Comparison of ENCODE assay signal across 9 cellular contexts in genomic region chr11:2886191-2886894, GRCh38. TPM values are rescaled to one million over a fixed set of nuclear protein-coding genes. Genes with fewer than 3 reads are reported as not detected.
DNase-seq lines count a peak whose midpoint lies in the region; ATAC-seq and TF ChIP-seq lines count a peak whose summit lies in the region.
"Had no signal": no experiment of that assay in that cellular context is flagged by ENCODE, and none has a peak within 500 bp of the region (broad histone marks: within the 10 kb centered on the region; RNA-seq: fewer than 3 reads in every experiment).

No MANE protein-coding gene starts in this region.

- peak overlapping the region; percentile 13 for H3K4me3 ChIP-seq in cardiac muscle cell

- H3K36me3 ChIP-seq in cardiac muscle cell: no peaks in the 10 kb centered on the region

- peak in 3 of 10 experiments; percentile 13 to 35 (median 18) for DNase-seq in CD4-positive, alpha-beta T cell
- DNase-seq in UCSD-AML1 (lab: John Stamatoyannopoulos, UW; ENCODE audit: unreplicated experiment): peak; percentile 39
- peak; percentile 57 to 85 for DNase-seq in cardiac muscle cell (ENCODE audit: low read depth in 1 of 2, low spot score in 1 of 2)
- peak; percentile 82 for DNase-seq in sciatic nerve (ENCODE audit: low spot score)
- no peak for DNase-seq in SKM-1 (lab: John Stamatoyannopoulos, UW; ENCODE audit: unreplicated experiment)
- no peak for DNase-seq in NK-92 treated with Interleukin-12 subunit alpha and Interleukin-12 subunit beta, amount 100 ng/mL, for 24 hours (lab: John Stamatoyannopoulos, UW)
- no peak for DNase-seq in stimulated activated CD4-positive, alpha-beta T cell treated with anti-CD3 and anti-CD28 coated beads, Interleukin-2, amount 100 ng/mL, for 24 hours

- H3K4me3 Mint-ChIP-seq in CD4-positive, alpha-beta T cell: peak overlapping the region; percentile 75

- no peak overlapping the region for H3K27ac ChIP-seq in CD4-positive, alpha-beta T cell (ENCODE audit: low read depth, low read length)
- peak overlapping the region; percentile 19 for H3K27ac ChIP-seq in cardiac muscle cell
- H3K27ac ChIP-seq: KMS-11 had no signal

- H3K36me3 Mint-ChIP-seq in CD4-positive, alpha-beta T cell (ENCODE audit: low read depth): no peaks in the 10 kb centered on the region

- peaks cover 22% of the 10 kb centered on the region for H3K4me1 Mint-ChIP-seq in CD4-positive, alpha-beta T cell (ENCODE audit: low read depth)

- intact Hi-C loops in CD4-positive, alpha-beta T cell (cut with DNase I, micrococcal nuclease): loop anchor here in 1 of 2 experiments (2.0 to 10.0 kb wide), 5 partner anchors 16 to 584 kb away; partner anchors contain the start of genes C11orf21, NAP1L4, TRPM5 and TSPAN32
- intact Hi-C loops in sciatic nerve (cut with DNase I): no loop called here

- no peaks in the 10 kb centered on the region for H3K27me3 Mint-ChIP-seq in CD4-positive, alpha-beta T cell

- no peak for ATAC-seq in CD4-positive, alpha-beta T cell (ENCODE audit: poor library complexity)
- ATAC-seq in GM21515 (IDR thresholded peaks at IDR 0.05; ENCODE audit: unreplicated experiment) (peak; percentile 3), sciatic nerve (peak; percentile 8)

- peak overlapping the region; percentile 71 for H3K27ac Mint-ChIP-seq in CD4-positive, alpha-beta T cell

- peaks cover 12% of the 10 kb centered on the region for H3K4me1 ChIP-seq in cardiac muscle cell (ENCODE audit: low read depth)

- POLR2A ChIA-PET in CD4-positive, alpha-beta T cell (lab: Charles Lee): interaction anchor here (1.2 to 1.3 kb wide), 3 partner anchors 16 to 353 kb away, joined by 3 to 6 read pairs (median 4); no protein-coding TSS in a partner anchor

- peaks cover 4% of the 10 kb centered on the region for H3K27me3 ChIP-seq in CD4-positive, alpha-beta T cell (ENCODE audit: control insufficient read depth, insufficient read depth, low read length)
- H3K27me3 ChIP-seq in cardiac muscle cell: no peaks in the 10 kb centered on the region

- no peaks in the 10 kb centered on the region for H3K9me3 Mint-ChIP-seq in CD4-positive, alpha-beta T cell

- CTCF ChIA-PET in CD4-positive, alpha-beta T cell (lab: Charles Lee): interaction anchor here (9.0 kb wide), 1 partner anchor 354 kb away, joined by 158 read pairs; no protein-coding TSS in a partner anchor

- H3K9me3 ChIP-seq in CD4-positive, alpha-beta T cell (ENCODE audit: control insufficient read depth, low read length): no peaks in the 10 kb centered on the region
- H3K9me3 ChIP-seq in cardiac muscle cell (ENCODE audit: low read depth): no peaks in the 10 kb centered on the region

- no peak for TF ChIP-seq CTCF in CD4-positive, alpha-beta T cell (IDR thresholded peaks at IDR 0.05)
- peak; percentile 24 for TF ChIP-seq CTCF in cardiac muscle cell (IDR thresholded peaks at IDR 0.05; ENCODE audit: low read depth, low read length)

RNA-seq across cellular contexts. Expression of gene CDKN1C, which starts 0.8 kb away (rescaled TPM):
- 1 to 10 TPM; 1.9 to 2.5 TPM for total RNA-seq in CD4-positive, alpha-beta T cell
- total RNA-seq in cardiac muscle cell (108 and 127 TPM in 2 replicates), sciatic nerve (186 TPM)
- 64.6 and 96.7 TPM in 2 replicates for polyA plus RNA-seq in cardiac muscle cell

RNA-seq across cellular contexts. Expression of gene PHLDA2, which starts 42.9 kb away (rescaled TPM):
- 1 to 10 TPM; 1.1 to 1.3 TPM for total RNA-seq in CD4-positive, alpha-beta T cell
- total RNA-seq in cardiac muscle cell (1.1 TPM in 1 of 2 replicates, not detected in the other), sciatic nerve (7.5 TPM)
- polyA plus RNA-seq in cardiac muscle cell: 0.73 and 3.8 TPM in 2 replicates

Comparison
In these comparisons a context has a peak if more than half of its experiments do, and no peak if none do; other contexts are left out.
1. DNase-seq: peak in UCSD-AML1 (single experiment), cardiac muscle cell (2 of 2) and sciatic nerve (single experiment); none in SKM-1 (single experiment), NK-92 treated with Interleukin-12 subunit alpha and Interleukin-12 subunit beta, amount 100 ng/mL, for 24 hours (single experiment) and stimulated activated CD4-positive, alpha-beta T cell treated with anti-CD3 and anti-CD28 coated beads, Interleukin-2, amount 100 ng/mL, for 24 hours (0 of 2).
2. RNA of gene CDKN1C, which starts 0.8 kb away (total RNA-seq): 186 TPM in sciatic nerve (single experiment) and 108 to 127 TPM in cardiac muscle cell; 1.9 to 2.5 TPM in CD4-positive, alpha-beta T cell; every median in the first group is over 10 times any median in the second.